ENCODE assay signal across 1 cellular context in genomic region chr2:53865264-53865663, GRCh38.
TF ChIP-seq lines count a peak whose summit lies in the region.

No MANE protein-coding gene starts in this region.

TF ChIP-seq in GM12878, 131 proteins besides CTCF, POLR2A, EP300 and RAD21:
- TF ChIP-seq CEBPB (IDR thresholded peaks at IDR 0.05; ENCODE audit: borderline replicate concordance in 1 of 2, low read depth in 2 of 2, low read length in 2 of 2) (no peak), FOXK2 (IDR thresholded peaks at IDR 0.05) (no peak), ZBTB11 (CRISPR knock-in tag; IDR thresholded peaks at IDR 0.05) (no peak), CBX5 (IDR thresholded peaks at IDR 0.05; ENCODE audit: low read depth) (no peak), NBN (IDR thresholded peaks at IDR 0.05) (no peak), TARDBP (IDR thresholded peaks at IDR 0.05; ENCODE audit: borderline replicate concordance) (no peak), BACH1 (IDR thresholded peaks at IDR 0.05; ENCODE audit: borderline replicate concordance) (no peak), ZNF687 (IDR thresholded peaks at IDR 0.05) (no peak), BCL3 (IDR thresholded peaks at IDR 0.05; ENCODE audit: borderline replicate concordance, insufficient read depth, low read depth, low read length, poor library complexity, severe bottlenecking) (no peak), EZH2 (IDR thresholded peaks at IDR 0.05; ENCODE audit: borderline replicate concordance, control insufficient read depth, low read depth, low read length) (no peak), BCL11A (IDR thresholded peaks at IDR 0.05; ENCODE audit: low read depth, low read length) (no peak), SPI1 (IDR thresholded peaks at IDR 0.05; ENCODE audit: borderline replicate concordance, insufficient read depth, low read depth, low read length) (no peak), PML (IDR thresholded peaks at IDR 0.05; ENCODE audit: low read length) (no peak), ATF2 (IDR thresholded peaks at IDR 0.05; ENCODE audit: low read length) (no peak), MXI1 (IDR thresholded peaks at IDR 0.05; ENCODE audit: low read depth, low read length) (no peak), ZNF622 (IDR thresholded peaks at IDR 0.05) (no peak), NFIC (IDR thresholded peaks at IDR 0.05; ENCODE audit: low read depth, low read length) (no peak), YY1 (IDR thresholded peaks at IDR 0.05; ENCODE audit: low read depth, low read length) (no peak)
TF ChIP-seq in GM12878: peak in this region for 0.
